ENCODE assay signal across 18 cellular contexts in the genomic region with DNA sequence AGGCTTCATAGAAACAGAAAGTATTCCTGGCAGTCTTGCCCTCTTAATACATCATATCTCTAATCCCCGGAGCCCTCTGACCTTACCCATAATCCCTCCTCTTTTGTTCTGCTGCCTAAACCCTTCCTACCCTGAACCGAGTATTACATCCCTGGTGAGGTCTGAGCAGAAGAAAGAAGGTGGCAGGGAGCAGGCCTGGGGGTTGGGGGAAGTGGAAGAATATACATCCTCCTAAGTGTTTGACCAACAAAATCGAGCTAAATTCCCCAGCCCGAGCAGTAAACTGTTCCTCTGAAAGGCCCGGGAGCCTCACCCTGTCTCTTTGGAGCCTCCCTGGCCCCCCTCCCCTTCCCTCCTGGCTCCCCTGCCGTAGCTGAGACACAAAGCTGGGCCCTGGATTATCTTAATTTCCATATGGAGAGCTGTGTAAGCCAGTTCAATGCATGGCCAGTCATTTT.
DNase-seq lines count a peak whose midpoint lies in the region; ATAC-seq and TF ChIP-seq lines count a peak whose summit lies in the region.
"Had no signal": no experiment of that assay in that cellular context is flagged by ENCODE, and none has a peak within 500 bp of the region (broad histone marks: within the 10 kb centered on the region; RNA-seq: fewer than 3 reads in every experiment).

No MANE protein-coding gene starts in this region.

- H3K36me3 ChIP-seq in neuron (ENCODE audit: insufficient read depth, low read length), result no peaks in the 10 kb centered on the region

- no CpG with 5 or more reads among the region's 6 CpGs for WGBS in H9 (ENCODE audit: extremely low coverage, insufficient read length, low lambda C conversion rate)

- ATAC-seq in activated CD4-positive, alpha-beta T cell treated with anti-CD3 and anti-CD28 coated beads for 36 hours, result no peak

- no peak overlapping the region for H2AFZ ChIP-seq in H9 (ENCODE audit: low read length)
- H2AFZ ChIP-seq in neuron (ENCODE audit: low read depth, low read length), result peak overlapping the region; percentile 77

- H3K4me2 ChIP-seq in H9 (ENCODE audit: insufficient read depth, insufficient read length, low read length), result no peak overlapping the region

- no peak overlapping the region for H2BK20ac ChIP-seq in H9 (ENCODE audit: low read depth, low read length, poor library complexity, severe bottlenecking)

- peaks cover 3% of the 10 kb centered on the region; the same call in 1 of the 2 replicates for H3K27me3 Mint-ChIP-seq in H9 (ENCODE audit: low read depth)
- peaks cover 21% of the 10 kb centered on the region for H3K27me3 Mint-ChIP-seq in activated naive CD4-positive, alpha-beta T cell treated with anti-CD3 and anti-CD28 coated beads, Interleukin-2, amount 10 ng/mL, durations not matched to agents 7 days and 5 days
- H3K27me3 Mint-ChIP-seq in activated CD4-positive, alpha-beta T cell treated with anti-CD3 and anti-CD28 coated beads for 36 hours, result peaks cover 20% of the 10 kb centered on the region

- no peaks in the 10 kb centered on the region; a peak in 2 of 5 replicates for H3K9me3 Mint-ChIP-seq in H9
- H3K9me3 Mint-ChIP-seq in activated naive CD4-positive, alpha-beta T cell treated with anti-CD3 and anti-CD28 coated beads, Interleukin-2, amount 10 ng/mL, durations not matched to agents 7 days and 5 days, result no peaks in the 10 kb centered on the region
- no peaks in the 10 kb centered on the region for H3K9me3 Mint-ChIP-seq in activated CD4-positive, alpha-beta T cell treated with anti-CD3 and anti-CD28 coated beads for 36 hours (ENCODE audit: low read depth)

- H4K5ac ChIP-seq in H9 (ENCODE audit: insufficient read length, low read depth, low read length), result no peak overlapping the region

- no peak overlapping the region for H2BK120ac ChIP-seq in H9 (ENCODE audit: low read depth, low read length, poor library complexity, severe bottlenecking)

- H3K4me1 Mint-ChIP-seq in H9, result peaks cover 38 to 49% of the 10 kb centered on the region in 2 experiments
- H3K4me1 Mint-ChIP-seq in activated naive CD4-positive, alpha-beta T cell treated with anti-CD3 and anti-CD28 coated beads, Interleukin-2, amount 10 ng/mL, durations not matched to agents 7 days and 5 days, result no peaks in the 10 kb centered on the region
- H3K4me1 Mint-ChIP-seq in activated CD4-positive, alpha-beta T cell treated with anti-CD3 and anti-CD28 coated beads for 36 hours, result no peaks in the 10 kb centered on the region
- H3K4me1 Mint-ChIP-seq: CD14-positive monocyte had no signal

- no peak for TF ChIP-seq CTCF in H9 (conservative IDR thresholded peaks at IDR 0.05)

- H3K27me3 ChIP-seq in H9 (ENCODE audit: insufficient read depth, low read length) (no peaks in the 10 kb centered on the region), neuron (ENCODE audit: insufficient read depth, low read length) (no peaks in the 10 kb centered on the region)

- H3K18ac ChIP-seq in H9 (ENCODE audit: insufficient read length, low read depth, low read length), result no peak overlapping the region

- H2BK5ac ChIP-seq in H9 (ENCODE audit: insufficient read length, low read length), result no peak overlapping the region

- no peaks in the 10 kb centered on the region for H3K23me2 ChIP-seq in H9 (ENCODE audit: insufficient read length, low read depth, low read length, poor library complexity, severe bottlenecking)

- H2BK12ac ChIP-seq in H9 (ENCODE audit: insufficient read length, low read depth, low read length), result no peak overlapping the region

- no peak overlapping the region for H4K91ac ChIP-seq in H9 (ENCODE audit: insufficient read length, low read depth, low read length)

- H2BK15ac ChIP-seq in H9 (ENCODE audit: low read depth, low read length), result no peak overlapping the region

- no peak overlapping the region for H3K27ac ChIP-seq in H9 (ENCODE audit: insufficient read length, low read depth, low read length)
- H3K27ac ChIP-seq: RWPE1 had no signal

- POLR2A ChIA-PET in activated CD4-positive, alpha-beta T cell treated with anti-CD3 and anti-CD28 coated beads for 36 hours (lab: Charles Lee), result no interaction called here

- DNase-seq in H9 (no peak), NCI-H82 treated with DMSO at 0.1 percent for 48 hours (lab: John Stamatoyannopoulos, UW; ENCODE audit: unreplicated experiment) (peak; percentile 91), ecto neural progenitor cell (ENCODE audit: low spot score) (peak; percentile 88), mesenteric fat pad (ENCODE audit: low spot score) (no peak)
- DNase-seq in activated CD4-positive, alpha-beta T cell treated with anti-CD3 and anti-CD28 coated beads for 4 hours, result no peak
- no peak for DNase-seq in activated naive CD4-positive, alpha-beta T cell treated with anti-CD3 and anti-CD28 coated beads, Interleukin-2, amount 10 ng/mL, durations not matched to agents 7 days and 5 days
- no peak for DNase-seq in activated CD4-positive, alpha-beta T cell treated with anti-CD3 and anti-CD28 coated beads for 36 hours
- DNase-seq: COR-L47; DMS53; HCEC 1CT; NCI-H1048; NCI-H146; NCI-H2081 treated with DMSO at 0.1 percent for 48 hours; NCI-H526; NK-92 treated with Interleukin-12 subunit alpha and Interleukin-12 subunit beta, amount 100 ng/mL, for 24 hours had no signal

- no peaks in the 10 kb centered on the region for H3K79me1 ChIP-seq in H9 (ENCODE audit: insufficient read depth, low read depth, low read length, poor library complexity, severe bottlenecking)

- peak overlapping the region in 2 of 3 experiments; percentile 57 to 97; a peak in 3 of 7 replicates for H3K27ac Mint-ChIP-seq in H9
- no peak overlapping the region for H3K27ac Mint-ChIP-seq in activated naive CD4-positive, alpha-beta T cell treated with anti-CD3 and anti-CD28 coated beads, Interleukin-2, amount 10 ng/mL, durations not matched to agents 7 days and 5 days
- no peak overlapping the region for H3K27ac Mint-ChIP-seq in activated CD4-positive, alpha-beta T cell treated with anti-CD3 and anti-CD28 coated beads for 36 hours
- H3K27ac Mint-ChIP-seq: CD14-positive monocyte had no signal

- no peaks in the 10 kb centered on the region for H3K9me3 ChIP-seq in H9 (ENCODE audit: control insufficient read depth, low read depth, low read length)
- H3K9me3 ChIP-seq in neuron (ENCODE audit: low read length), result no peaks in the 10 kb centered on the region

- no peak overlapping the region for H3K56ac ChIP-seq in H9 (ENCODE audit: insufficient read length, low read depth, low read length)

- H3K14ac ChIP-seq in H9 (ENCODE audit: insufficient read depth, low read length), result no peak overlapping the region

- H2AK5ac ChIP-seq in H9 (ENCODE audit: insufficient read length, low read length), result no peak overlapping the region

- H4K20me1 ChIP-seq in H9 (ENCODE audit: control insufficient read depth, insufficient read depth, insufficient read length), result no peaks in the 10 kb centered on the region

- intact Hi-C loops in activated CD4-positive, alpha-beta T cell treated with anti-CD3 and anti-CD28 coated beads for 36 hours (cut with DNase I, micrococcal nuclease), result no loop called here

- no peaks in the 10 kb centered on the region for H3K36me3 Mint-ChIP-seq in H9 (ENCODE audit: insufficient read depth in 1 of 3, low read depth in 3 of 3)
- no peaks in the 10 kb centered on the region for H3K36me3 Mint-ChIP-seq in activated naive CD4-positive, alpha-beta T cell treated with anti-CD3 and anti-CD28 coated beads, Interleukin-2, amount 10 ng/mL, durations not matched to agents 7 days and 5 days
- H3K36me3 Mint-ChIP-seq in activated CD4-positive, alpha-beta T cell treated with anti-CD3 and anti-CD28 coated beads for 36 hours (ENCODE audit: low read depth), result no peaks in the 10 kb centered on the region
- H3K36me3 Mint-ChIP-seq: CD14-positive monocyte had no signal

- CTCF ChIA-PET in activated naive CD4-positive, alpha-beta T cell treated with anti-CD3 and anti-CD28 coated beads, Interleukin-2, amount 10 ng/mL, durations not matched to agents 7 days and 5 days (lab: Charles Lee), result no interaction called here
- CTCF ChIA-PET in activated CD4-positive, alpha-beta T cell treated with anti-CD3 and anti-CD28 coated beads for 36 hours (lab: Charles Lee), result no interaction called here

- no peak overlapping the region for H3T11ph ChIP-seq in H9 (ENCODE audit: low read length)

- no peak overlapping the region for H3K9ac ChIP-seq in H9 (ENCODE audit: extremely low read depth, insufficient read length, low read length)

- H3K4me1 ChIP-seq in H9 (ENCODE audit: insufficient read depth, low read length) (0 out of 2 replicates have a peak, but pooled peaks cover 2% of the 10 kb centered on the region), neuron (ENCODE audit: insufficient read depth, low read length) (peaks cover 15% of the 10 kb centered on the region)

- H3K4me3 ChIP-seq in neuron (ENCODE audit: low read length), result peak overlapping the region; percentile 19

- no peak overlapping the region for H3K23ac ChIP-seq in H9 (ENCODE audit: insufficient read length, low read depth, low read length)

- no peak overlapping the region for H3K4ac ChIP-seq in H9 (ENCODE audit: low read depth, low read length)

- no peak overlapping the region for H4K8ac ChIP-seq in H9 (replicated peaks; ENCODE audit: insufficient read length, low read depth, low read length)

- H3K4me3 Mint-ChIP-seq in H9, result no peak overlapping the region
- H3K4me3 Mint-ChIP-seq in activated naive CD4-positive, alpha-beta T cell treated with anti-CD3 and anti-CD28 coated beads, Interleukin-2, amount 10 ng/mL, durations not matched to agents 7 days and 5 days, result no peak overlapping the region
- H3K4me3 Mint-ChIP-seq in activated CD4-positive, alpha-beta T cell treated with anti-CD3 and anti-CD28 coated beads for 36 hours, result no peak overlapping the region
- H3K4me3 Mint-ChIP-seq: CD14-positive monocyte had no signal

- no peaks in the 10 kb centered on the region for H3K79me2 ChIP-seq in H9 (ENCODE audit: insufficient read depth, low read length)

Comparison
In these comparisons a context has a peak if more than half of its experiments do, and no peak if none do; other contexts are left out.
1. DNase-seq: peak in NCI-H82 treated with DMSO at 0.1 percent for 48 hours (single experiment) and ecto neural progenitor cell (single experiment); none in H9 (single experiment), activated CD4-positive, alpha-beta T cell treated with anti-CD3 and anti-CD28 coated beads for 4 hours (0 of 2), mesenteric fat pad (single experiment), activated naive CD4-positive, alpha-beta T cell treated with anti-CD3 and anti-CD28 coated beads, Interleukin-2, amount 10 ng/mL, durations not matched to agents 7 days and 5 days (single experiment) and activated CD4-positive, alpha-beta T cell treated with anti-CD3 and anti-CD28 coated beads for 36 hours (single experiment).
2. H3K27ac Mint-ChIP-seq: peak in H9 (2 of 3); none in activated naive CD4-positive, alpha-beta T cell treated with anti-CD3 and anti-CD28 coated beads, Interleukin-2, amount 10 ng/mL, durations not matched to agents 7 days and 5 days (single experiment) and activated CD4-positive, alpha-beta T cell treated with anti-CD3 and anti-CD28 coated beads for 36 hours (single experiment).